9 cellular contexts compared by ENCODE assay signal in the genomic region with DNA sequence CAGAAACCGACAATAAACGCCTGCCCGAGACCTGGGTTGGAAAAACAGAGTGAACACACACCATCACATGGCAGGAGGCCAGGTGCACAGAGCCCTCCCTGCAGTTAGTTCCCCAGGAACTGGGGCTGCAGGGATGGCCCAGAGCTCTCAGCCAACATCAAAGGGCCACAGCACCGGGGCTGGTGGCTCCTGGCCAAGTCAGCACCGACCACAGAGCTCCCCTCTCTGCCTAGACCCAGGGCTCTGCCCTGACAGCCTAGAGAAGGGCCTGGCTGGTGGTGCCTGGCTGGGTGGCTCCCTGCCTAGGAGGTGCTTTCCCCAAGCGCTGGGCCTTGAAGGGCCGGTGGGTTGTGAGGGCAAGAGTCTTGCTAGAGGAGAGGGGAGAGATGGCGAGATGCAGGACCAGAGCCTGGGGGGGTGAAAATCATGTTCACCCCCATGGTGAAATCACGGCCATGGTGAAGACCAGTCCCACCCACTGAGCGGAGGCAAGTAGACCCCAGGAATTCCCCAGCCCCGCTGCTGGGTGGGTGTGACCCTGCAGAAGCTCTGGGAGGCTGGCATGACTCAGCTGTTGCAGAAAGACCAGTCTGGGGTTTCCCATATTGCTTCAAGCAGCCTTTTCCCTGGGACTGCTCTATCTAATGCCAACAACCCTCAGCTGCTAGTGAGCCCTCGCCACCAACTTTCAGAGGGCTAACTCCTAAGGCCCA. TPM values are rescaled to one million over a fixed set of nuclear protein-coding genes. Genes with fewer than 3 reads are reported as not detected.
DNase-seq lines count a peak whose midpoint lies in the region; ATAC-seq and TF ChIP-seq lines count a peak whose summit lies in the region.
"Had no signal": no experiment of that assay in that cellular context is flagged by ENCODE, and none has a peak within 500 bp of the region (broad histone marks: within the 10 kb centered on the region; RNA-seq: fewer than 3 reads in every experiment).

No MANE protein-coding gene starts in this region.

- no peaks in the 10 kb centered on the region for H3K9me3 Mint-ChIP-seq in activated naive CD4-positive, alpha-beta T cell treated with anti-CD3 and anti-CD28 coated beads, Interleukin-2, amount 50 U/mL, for 72 hours
- H3K9me3 Mint-ChIP-seq in endothelial cell (ENCODE audit: unreplicated experiment) = no peaks in the 10 kb centered on the region

- peak overlapping the region; percentile 97 for H3K9ac ChIP-seq in OCI-LY3 (ENCODE audit: low read length)

- H3K27ac ChIP-seq in OCI-LY3 (ENCODE audit: low read length) = peak overlapping the region; percentile 94
- no peak overlapping the region for H3K27ac ChIP-seq in lung (ENCODE audit: low read depth in 1 of 2, low read length in 1 of 2)

- H3K4me3 ChIP-seq in OCI-LY3 (ENCODE audit: low read length) = peak overlapping the region; percentile 83
- H3K4me3 ChIP-seq in lung = no peak overlapping the region
- H3K4me3 ChIP-seq: Peyer's patch had no signal

- TF ChIP-seq CTCF in OCI-LY3 (IDR thresholded peaks at IDR 0.05; ENCODE audit: low read depth, low read length) (no peak), lung (IDR thresholded peaks at IDR 0.05; ENCODE audit: control extremely low read depth, extremely low read depth) (no peak), endothelial cell (IDR thresholded peaks at IDR 0.05; ENCODE audit: unreplicated experiment) (no peak)

- no peak overlapping the region for H3K4me3 Mint-ChIP-seq in endothelial cell (ENCODE audit: unreplicated experiment)

- peak; percentile 71 for DNase-seq in COLO668 (lab: John Stamatoyannopoulos, UW; ENCODE audit: unreplicated experiment)
- DNase-seq in activated naive CD4-positive, alpha-beta T cell treated with anti-CD3 and anti-CD28 coated beads, Interleukin-2, amount 50 U/mL, for 72 hours (ENCODE audit: low spot score in 2 of 2) = peak in 1 of 2 donors; percentile 80
- no peak for DNase-seq in lung (ENCODE audit: low spot score)
- DNase-seq in nucleus accumbens (lab: John Stamatoyannopoulos, UW) = no peak
- DNase-seq in endothelial cell (ENCODE audit: low spot score) = no peak

- H3K27me3 ChIP-seq in OCI-LY3 (ENCODE audit: low read depth, low read length) (no peaks in the 10 kb centered on the region), lung (ENCODE audit: control insufficient read depth, insufficient read depth) (no peaks in the 10 kb centered on the region)
- H3K27me3 ChIP-seq: Peyer's patch had no signal

- H3K4me1 ChIP-seq in OCI-LY3 (ENCODE audit: low read length) (peaks cover 59% of the 10 kb centered on the region), lung (ENCODE audit: control insufficient read depth in 2 of 2, insufficient read depth in 2 of 2, low read length in 2 of 2) (peaks cover 0 to 12% of the 10 kb centered on the region in 2 donors)

- H3K79me2 ChIP-seq in OCI-LY3 (ENCODE audit: low read length) = peaks cover 55% of the 10 kb centered on the region

- H3K4me1 Mint-ChIP-seq in endothelial cell (ENCODE audit: unreplicated experiment) = peaks cover 52% of the 10 kb centered on the region

- H3K27me3 Mint-ChIP-seq in endothelial cell (ENCODE audit: unreplicated experiment) = peaks cover 16% of the 10 kb centered on the region

- no peaks in the 10 kb centered on the region for H4K20me1 ChIP-seq in OCI-LY3 (ENCODE audit: insufficient read depth, low read length)

- peak overlapping the region in 1 of 2 donors; percentile 60 for H3K27ac Mint-ChIP-seq in activated naive CD4-positive, alpha-beta T cell treated with anti-CD3 and anti-CD28 coated beads, Interleukin-2, amount 50 U/mL, for 72 hours
- no peak overlapping the region for H3K27ac Mint-ChIP-seq in endothelial cell (ENCODE audit: unreplicated experiment)

- no peak overlapping the region for H2AFZ ChIP-seq in OCI-LY3 (ENCODE audit: low read depth, low read length)

- ATAC-seq in GM21529 (IDR thresholded peaks at IDR 0.05; ENCODE audit: unreplicated experiment) (peak; percentile 31), lung (ENCODE audit: insufficient read depth, low FRiP score) (peak; percentile 59), GM19351 (IDR thresholded peaks at IDR 0.05; ENCODE audit: unreplicated experiment) (no peak)
- ATAC-seq in activated naive CD4-positive, alpha-beta T cell treated with anti-CD3 and anti-CD28 coated beads, Interleukin-2, amount 50 U/mL, for 72 hours = peak; percentile 49 to 65

- 21 to 40% methylated on average over 12 of the region's 12 CpGs for WGBS in lung, 2 donors

- H3K9me3 ChIP-seq in OCI-LY3 (ENCODE audit: insufficient read depth, low read length) = no peaks in the 10 kb centered on the region
- peaks cover 0 to 3% of the 10 kb centered on the region in 2 donors for H3K9me3 ChIP-seq in lung (ENCODE audit: control insufficient read depth in 2 of 2, insufficient read depth in 1 of 2, low read length in 1 of 2)
- H3K9me3 ChIP-seq: Peyer's patch had no signal

- H3K36me3 ChIP-seq in OCI-LY3 (replicated peaks; ENCODE audit: low read depth, low read length) (peaks cover 28% of the 10 kb centered on the region), lung (ENCODE audit: control insufficient read depth in 2 of 2, insufficient read depth in 2 of 2, low read length in 2 of 2) (no peaks in the 10 kb centered on the region)
- H3K36me3 ChIP-seq: Peyer's patch had no signal

- H3K4me2 ChIP-seq in OCI-LY3 (ENCODE audit: low read length) = peak overlapping the region; percentile 99

- H3K36me3 Mint-ChIP-seq in activated naive CD4-positive, alpha-beta T cell treated with anti-CD3 and anti-CD28 coated beads, Interleukin-2, amount 50 U/mL, for 72 hours = no peaks in the 10 kb centered on the region
- no peaks in the 10 kb centered on the region for H3K36me3 Mint-ChIP-seq in endothelial cell (ENCODE audit: low read depth, unreplicated experiment)

RNA-seq across cellular contexts. Expression of a gene that starts 7.2 kb away (rescaled TPM):
- total RNA-seq in activated naive CD4-positive, alpha-beta T cell treated with anti-CD3 and anti-CD28 coated beads, Interleukin-2, amount 50 U/mL, for 72 hours = 10 to 100 TPM in 1 of 2 donors, 1 to 10 TPM in 1; 9.8 to 19.0 TPM
- 10 to 100 TPM; 37.4 to 37.6 TPM for total RNA-seq in lung
- 100 to 1,000 TPM in 1 of 2 donors, 10 to 100 TPM in 1; 13.1 to 179 TPM for polyA plus RNA-seq in lung
- 32.5 TPM for total RNA-seq in endothelial cell (ENCODE audit: unreplicated experiment)
